Comparison of ENCODE assay signal across 15 cellular contexts in the genomic region with DNA sequence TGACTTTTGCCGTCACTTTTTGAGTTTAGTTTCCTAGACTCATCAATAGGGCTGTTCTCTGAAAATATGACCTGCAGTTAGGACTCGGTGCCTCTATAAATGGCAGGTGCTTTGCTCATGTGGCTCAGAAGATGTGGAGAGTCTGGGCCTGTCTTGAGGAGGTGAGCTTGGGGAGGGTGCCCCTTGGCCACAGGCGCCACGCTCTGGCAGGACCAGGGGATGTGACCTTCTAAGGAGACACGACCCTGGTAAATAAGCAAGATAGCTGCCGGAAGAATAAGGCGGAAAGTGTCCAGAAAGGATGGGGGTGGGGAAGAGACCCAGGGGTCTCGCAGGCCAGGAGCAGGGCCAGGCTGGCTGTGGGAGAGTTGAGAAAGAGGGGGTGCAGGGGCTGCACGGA. TPM values are rescaled to one million over a fixed set of nuclear protein-coding genes. Genes with fewer than 3 reads are reported as not detected.
DNase-seq lines count a peak whose midpoint lies in the region; ATAC-seq and TF ChIP-seq lines count a peak whose summit lies in the region.
"Had no signal": no experiment of that assay in that cellular context is flagged by ENCODE, and none has a peak within 500 bp of the region (broad histone marks: within the 10 kb centered on the region; RNA-seq: fewer than 3 reads in every experiment).

No MANE protein-coding gene starts in this region.

- no peak for ATAC-seq in HG02885 (IDR thresholded peaks at IDR 0.05; ENCODE audit: poor library complexity, unreplicated experiment)

- H3K9me3 Mint-ChIP-seq in activated T-helper 2 cell treated with anti-CD3 and anti-CD28 coated beads, Interferon-gamma antibody, Interleukin-2, Interleukin-4, amounts not matched to agents 10 μg/mL and 5 μg/mL and 100 μg/mL, durations not matched to agents 14 hours and 24 hours and 36 hours = no peaks in the 10 kb centered on the region
- H3K9me3 Mint-ChIP-seq: CD8-positive, alpha-beta memory T cell; IgD-negative memory B cell had no signal

- H3K79me2 ChIP-seq in OCI-LY7 (ENCODE audit: insufficient read depth, low read depth, low read length) = no peaks in the 10 kb centered on the region

- no peaks in the 10 kb centered on the region for H4K20me1 ChIP-seq in OCI-LY7 (ENCODE audit: insufficient read depth, low read length)

- H3K4me3 Mint-ChIP-seq in activated T-helper 2 cell treated with anti-CD3 and anti-CD28 coated beads, Interferon-gamma antibody, Interleukin-2, Interleukin-4, amounts not matched to agents 10 μg/mL and 5 μg/mL and 100 μg/mL, durations not matched to agents 14 hours and 24 hours and 36 hours (ENCODE audit: low read depth) = no peak overlapping the region

- H3K27ac ChIP-seq in OCI-LY7 (ENCODE audit: low read depth, low read length, poor library complexity, severe bottlenecking) = no peak overlapping the region
- H3K27ac ChIP-seq: C4-2B, GM23248 had no signal

- intact Hi-C loops in OCI-LY7 (cut with micrococcal nuclease; ENCODE audit: unreplicated experiment) (loop anchor here (10.0 kb wide), 1 partner anchor 492 kb away; no protein-coding TSS in a partner anchor), posterior vena cava (cut with DNase I) (loop anchor here (10.0 kb wide), 2 partner anchors 242 to 592 kb away; no protein-coding TSS in a partner anchor)
- intact Hi-C loops in activated T-helper 2 cell treated with anti-CD3 and anti-CD28 coated beads, Interferon-gamma antibody, Interleukin-2, Interleukin-4, amounts not matched to agents 10 μg/mL and 5 μg/mL and 100 μg/mL, durations not matched to agents 14 hours and 24 hours and 36 hours (cut with micrococcal nuclease) = no loop called here

- H3K4me1 ChIP-seq in OCI-LY7 (ENCODE audit: insufficient read depth, low read length, poor library complexity, severe bottlenecking) (peaks cover 23% of the 10 kb centered on the region), HAP-1 (peaks cover 15% of the 10 kb centered on the region)

- peak; percentile 49 for DNase-seq in activated effector memory CD4-positive, alpha-beta T cell treated with anti-CD3 and anti-CD28 coated beads, Interleukin-2, amount 50 U/mL, for 16 hours
- DNase-seq in activated effector memory CD4-positive, alpha-beta T cell treated with Interleukin-2 at 50 U/mL for 16 hours = no peak
- DNase-seq in OCI-LY7 (ENCODE audit: low spot score) = no peak
- peak; percentile 18 for DNase-seq in mesenteric fat pad (ENCODE audit: low spot score)
- peak; percentile 44 for DNase-seq in posterior vena cava (ENCODE audit: low spot score)
- no peak for DNase-seq in activated T-helper 2 cell treated with anti-CD3 and anti-CD28 coated beads, Interferon-gamma antibody, Interleukin-2, Interleukin-4, amounts not matched to agents 10 μg/mL and 5 μg/mL and 100 μg/mL, durations not matched to agents 14 hours and 24 hours and 36 hours (ENCODE audit: low spot score)
- DNase-seq in HAP-1 (ENCODE audit: low spot score in 2 of 2) = no peak
- DNase-seq: 8988T; ACHN; CD8-positive, alpha-beta memory T cell; DMS53; GM23248 had no signal

- H2AFZ ChIP-seq in OCI-LY7 (ENCODE audit: low read length) = no peak overlapping the region
- H2AFZ ChIP-seq: GM23248 had no signal

- no peak overlapping the region for H3K4me2 ChIP-seq in OCI-LY7 (ENCODE audit: low read length)

- H3K27me3 ChIP-seq in HAP-1 (ENCODE audit: low read depth) = no peaks in the 10 kb centered on the region

- 0 out of 2 replicates have a peak, but pooled peaks have one; percentile 20 for TF ChIP-seq CTCF in OCI-LY7 (conservative IDR thresholded peaks at IDR 0.05; ENCODE audit: low read length)

- in situ Hi-C loops in HAP-1 (cut with MboI; ENCODE audit: low sequenced_read_pairs) = no loop called here

- no peaks in the 10 kb centered on the region for H3K36me3 Mint-ChIP-seq in activated T-helper 2 cell treated with anti-CD3 and anti-CD28 coated beads, Interferon-gamma antibody, Interleukin-2, Interleukin-4, amounts not matched to agents 10 μg/mL and 5 μg/mL and 100 μg/mL, durations not matched to agents 14 hours and 24 hours and 36 hours (ENCODE audit: low read depth)
- H3K36me3 Mint-ChIP-seq: IgD-negative memory B cell had no signal

- no peaks in the 10 kb centered on the region for H3K9me3 ChIP-seq in OCI-LY7 (ENCODE audit: low read length)
- no peaks in the 10 kb centered on the region for H3K9me3 ChIP-seq in HAP-1

- BruUV-seq in OCI-LY7 (replicated peaks; lab: Mats Ljungman, UMichigan) = no TSS peak

- POLR2A ChIA-PET in OCI-LY7 (lab: Charles Lee) = no interaction called here

- CTCF ChIA-PET in OCI-LY7 (lab: Charles Lee; ENCODE audit: unreplicated experiment) = no interaction called here

- no peak overlapping the region for H3K27ac Mint-ChIP-seq in activated T-helper 2 cell treated with anti-CD3 and anti-CD28 coated beads, Interferon-gamma antibody, Interleukin-2, Interleukin-4, amounts not matched to agents 10 μg/mL and 5 μg/mL and 100 μg/mL, durations not matched to agents 14 hours and 24 hours and 36 hours
- H3K27ac Mint-ChIP-seq: IgD-negative memory B cell had no signal

- H3K9me2 ChIP-seq in OCI-LY7 (ENCODE audit: insufficient read depth, low read length) = no peaks in the 10 kb centered on the region

- H3K36me3 ChIP-seq in OCI-LY7 (ENCODE audit: insufficient read depth, low read length) = no peaks in the 10 kb centered on the region
- no peaks in the 10 kb centered on the region for H3K36me3 ChIP-seq in HAP-1 (replicated peaks)

- no peak overlapping the region for H3K4me3 ChIP-seq in OCI-LY7 (ENCODE audit: low read depth, low read length, poor library complexity, severe bottlenecking)
- no peak overlapping the region for H3K4me3 ChIP-seq in HAP-1
- H3K4me3 ChIP-seq: GM23248 had no signal

- peaks cover 4% of the 10 kb centered on the region for H3K27me3 Mint-ChIP-seq in activated T-helper 2 cell treated with anti-CD3 and anti-CD28 coated beads, Interferon-gamma antibody, Interleukin-2, Interleukin-4, amounts not matched to agents 10 μg/mL and 5 μg/mL and 100 μg/mL, durations not matched to agents 14 hours and 24 hours and 36 hours (ENCODE audit: low read depth)

- peaks cover 8% of the 10 kb centered on the region for H3K4me1 Mint-ChIP-seq in activated T-helper 2 cell treated with anti-CD3 and anti-CD28 coated beads, Interferon-gamma antibody, Interleukin-2, Interleukin-4, amounts not matched to agents 10 μg/mL and 5 μg/mL and 100 μg/mL, durations not matched to agents 14 hours and 24 hours and 36 hours (ENCODE audit: low read depth)

RNA-seq across cellular contexts. Expression of a gene that starts 46.6 kb away (rescaled TPM):
- 4.5 and 8.2 TPM in 2 replicates for total RNA-seq in OCI-LY7 (2014; rRNA removed; shearing (Covaris generic))
- total RNA-seq in OCI-LY7 (2022) (9.2 and 10.4 TPM in 2 replicates), mesenteric fat pad (9.6 TPM), posterior vena cava (10 to 100 TPM; 11.8 to 12.6 TPM)
- total RNA-seq in activated T-helper 2 cell treated with anti-CD3 and anti-CD28 coated beads, Interferon-gamma antibody, Interleukin-2, Interleukin-4, amounts not matched to agents 10 μg/mL and 5 μg/mL and 100 μg/mL, durations not matched to agents 14 hours and 24 hours and 36 hours = 11.8 and 11.9 TPM in 2 replicates

Comparison
In these comparisons a context has a peak if more than half of its experiments do, and no peak if none do; other contexts are left out.
1. DNase-seq: peak in activated effector memory CD4-positive, alpha-beta T cell treated with anti-CD3 and anti-CD28 coated beads, Interleukin-2, amount 50 U/mL, for 16 hours (single experiment), mesenteric fat pad (single experiment) and posterior vena cava (single experiment); none in activated effector memory CD4-positive, alpha-beta T cell treated with Interleukin-2 at 50 U/mL for 16 hours (single experiment), OCI-LY7 (single experiment), activated T-helper 2 cell treated with anti-CD3 and anti-CD28 coated beads, Interferon-gamma antibody, Interleukin-2, Interleukin-4, amounts not matched to agents 10 μg/mL and 5 μg/mL and 100 μg/mL, durations not matched to agents 14 hours and 24 hours and 36 hours (single experiment) and HAP-1 (0 of 2).